1 cellular context compared by ENCODE assay signal in genomic region chr5:138706655-138707480, GRCh38.
TF ChIP-seq lines count a peak whose summit lies in the region.

No MANE protein-coding gene starts in this region.

TF ChIP-seq in GM23338, 12 proteins besides CTCF, POLR2A, EP300 and RAD21 (continued from another document):
- TF ChIP-seq ZNF462 (CRISPR knock-in tag; IDR thresholded peaks at IDR 0.05), result no peak
- TF ChIP-seq CREB1 (CRISPR knock-in tag; IDR thresholded peaks at IDR 0.05; ENCODE audit: low read depth), result no peak
